In the genomic region with DNA sequence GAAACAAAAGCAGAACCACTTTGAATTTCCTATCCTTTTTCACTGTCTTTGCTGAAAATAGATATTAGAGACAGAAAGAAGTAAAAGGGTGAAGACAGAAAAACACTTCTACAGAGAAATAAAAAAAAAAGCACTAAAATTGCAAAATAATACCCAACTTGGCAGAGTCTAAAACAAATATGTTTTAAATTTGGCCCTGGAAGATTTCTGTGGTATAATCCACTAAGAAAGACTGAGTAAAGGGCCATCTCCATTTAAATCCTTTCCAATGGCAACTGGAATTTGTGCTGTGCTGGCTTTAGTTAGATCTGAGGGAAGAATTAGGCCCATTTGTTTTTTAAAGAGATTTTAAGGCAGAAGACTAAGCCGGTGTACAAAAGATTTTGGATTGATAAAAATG, we compare ENCODE assay signal across 23 cellular contexts.
"Had no signal": no experiment of that assay in that cellular context is flagged by ENCODE, and none has a peak within 500 bp of the region (broad histone marks: within the 10 kb centered on the region; RNA-seq: fewer than 3 reads in every experiment).

No MANE protein-coding gene starts in this region.

- H3K27ac ChIP-seq: epithelial cell of prostate, foreskin keratinocyte, heart left ventricle, hepatocyte, left lung, prostate gland, thyroid gland had no signal

- H3K9me3 ChIP-seq: gastroesophageal sphincter, mucosa of descending colon, prostate gland, thyroid gland had no signal

- H3K4me1 ChIP-seq: foreskin keratinocyte, left lung, prostate gland, thyroid gland had no signal

- ATAC-seq: esophagus mucosa; foreskin keratinocyte; gastroesophageal sphincter; heart left ventricle; left cardiac atrium; left lung; mucosa of descending colon; natural killer cell treated with Interleukin-12 subunit alpha and Interleukin-12 subunit beta and Interleukin-15 and Interleukin-18, amount 100 ng/mL, for 72 hours; right cardiac atrium; stimulated activated naive B cell treated with anti-CD40 and anti-IgM and Interleukin-4, amounts not matched to agents 10 μg/mL and 1 μg/mL and 100 μg/mL, for 72 hours had no signal

- H3K4me3 ChIP-seq: gastroesophageal sphincter, heart left ventricle, hepatocyte, left lung, mucosa of descending colon, prostate gland, skin epidermis, thyroid gland had no signal

- DNase-seq: effector CD8-positive, alpha-beta T cell; endodermal cell; foreskin keratinocyte; heart left ventricle; kidney; left cardiac atrium; left lung; mesenchymal stem cell; mucosa of descending colon; naive B cell; right cardiac atrium; stimulated activated CD4-positive, alpha-beta T cell treated with anti-CD3 and anti-CD28 coated beads, Interleukin-15, amount 100 ng/mL, for 24 hours; stimulated activated CD4-positive, alpha-beta T cell treated with anti-CD3 and anti-CD28 coated beads, Interleukin-2, amount 100 ng/mL, for 48 hours; stimulated activated naive B cell treated with anti-CD40 and anti-IgM and Interleukin-4, amounts not matched to agents 10 μg/mL and 1 μg/mL and 100 μg/mL, for 72 hours; thyroid gland; trophoblast cell had no signal

- H3K27me3 ChIP-seq: foreskin keratinocyte, gastroesophageal sphincter, heart left ventricle, hepatocyte, left lung, thyroid gland had no signal

- H3K36me3 ChIP-seq: gastroesophageal sphincter, heart left ventricle, left lung, prostate gland, thyroid gland had no signal
